Comparison of ENCODE assay signal across 16 cellular contexts in the genomic region with DNA sequence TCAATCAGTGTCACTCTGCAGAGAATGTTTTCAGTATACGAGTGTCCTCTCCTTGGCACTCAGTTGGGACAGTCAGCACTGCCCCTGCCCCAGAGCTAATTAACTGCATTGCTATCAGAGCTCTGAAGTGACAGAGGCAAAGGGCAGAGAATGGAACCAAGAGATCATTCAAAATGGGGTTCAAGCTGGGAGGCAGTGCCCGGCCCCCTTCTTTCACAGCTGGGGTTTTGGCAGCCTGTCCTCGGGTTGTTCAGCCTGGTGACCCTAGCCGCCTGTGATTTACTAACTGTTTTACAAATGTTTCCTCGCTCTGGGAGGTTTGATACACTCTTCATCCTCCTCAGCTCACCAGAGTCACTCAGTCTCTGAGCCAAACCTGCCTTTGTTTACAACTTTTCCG.
DNase-seq lines count a peak whose midpoint lies in the region; ATAC-seq and TF ChIP-seq lines count a peak whose summit lies in the region.
"Had no signal": no experiment of that assay in that cellular context is flagged by ENCODE, and none has a peak within 500 bp of the region (broad histone marks: within the 10 kb centered on the region; RNA-seq: fewer than 3 reads in every experiment).

No MANE protein-coding gene starts in this region.

- TF ChIP-seq EP300 in upper lobe of left lung (IDR thresholded peaks at IDR 0.05), result peak in 1 of 4 donors; percentile 39

- H3K27ac ChIP-seq in esophagus (ENCODE audit: low read depth in 2 of 2, low read length in 1 of 2), result peak overlapping the region; percentile 40 to 71
- H3K27ac ChIP-seq in upper lobe of left lung, result peak overlapping the region; percentile 52 to 77 (median 68)
- H3K27ac ChIP-seq: BLaER1 treated with 17β-estradiol and CSF1 and Interleukin-3, amounts not matched to agents 10 nM and 100 nM had no signal

- ATAC-seq in WTC11, result peak; percentile 69
- ATAC-seq in upper lobe of left lung (ENCODE audit: low FRiP score in 2 of 2), result peak in 1 of 2 donors; percentile 10
- no peak for ATAC-seq in HG03045 (IDR thresholded peaks at IDR 0.05; ENCODE audit: unreplicated experiment)
- ATAC-seq: activated CD8-positive, alpha-beta memory T cell treated with anti-CD3 and anti-CD28 coated beads, Interleukin-2, amount 10 ng/mL, durations not matched to agents 7 days and 5 days; natural killer cell treated with Interleukin-12 subunit alpha and Interleukin-12 subunit beta and Interleukin-15 and Interleukin-18, amount 100 ng/mL, for 72 hours had no signal

- H3K4me1 ChIP-seq in esophagus (ENCODE audit: control insufficient read depth in 2 of 2, insufficient read depth in 2 of 2, low read length in 1 of 2) (no peaks in the 10 kb centered on the region), upper lobe of left lung (peaks cover 14 to 46% (median 31%) of the 10 kb centered on the region in 4 donors)

- CTCF ChIA-PET in WTC11 (lab: Charles Lee), result interaction anchor here (0.7 to 1.2 kb wide), 2 partner anchors 14 to 155 kb away, joined by 3 to 4 read pairs; no protein-coding TSS in a partner anchor

- H3K27me3 Mint-ChIP-seq in WTC11 (ENCODE audit: low read depth), result no peaks in the 10 kb centered on the region
- peaks cover 8% of the 10 kb centered on the region for H3K27me3 Mint-ChIP-seq in nephron progenitor cell (ENCODE audit: low read depth, poor library complexity)
- H3K27me3 Mint-ChIP-seq: activated CD8-positive, alpha-beta memory T cell treated with anti-CD3 and anti-CD28 coated beads, Interleukin-2, amount 10 ng/mL, durations not matched to agents 7 days and 5 days; natural killer cell treated with Interleukin-12 subunit alpha and Interleukin-12 subunit beta and Interleukin-15 and Interleukin-18, amount 100 ng/mL, for 72 hours had no signal

- H3K4me3 Mint-ChIP-seq in WTC11 (no peak overlapping the region), nephron progenitor cell (no peak overlapping the region)
- H3K4me3 Mint-ChIP-seq: activated CD8-positive, alpha-beta memory T cell treated with anti-CD3 and anti-CD28 coated beads, Interleukin-2, amount 10 ng/mL, durations not matched to agents 7 days and 5 days; natural killer cell treated with Interleukin-12 subunit alpha and Interleukin-12 subunit beta and Interleukin-15 and Interleukin-18, amount 100 ng/mL, for 72 hours had no signal

- POLR2A ChIA-PET in WTC11 (lab: Charles Lee), result no interaction called here

- 0 out of 2 replicates have a peak, but pooled peaks cover 3% of the 10 kb centered on the region for H3K9me3 Mint-ChIP-seq in WTC11
- no peaks in the 10 kb centered on the region for H3K9me3 Mint-ChIP-seq in nephron progenitor cell
- H3K9me3 Mint-ChIP-seq: natural killer cell treated with Interleukin-12 subunit alpha and Interleukin-12 subunit beta and Interleukin-15 and Interleukin-18, amount 100 ng/mL, for 72 hours had no signal

- DNase-seq in WTC11 (ENCODE audit: low spot score) (no peak), nephron progenitor cell (no peak), upper lobe of left lung (no peak), cerebellar nuclear complex (lab: John Stamatoyannopoulos, UW) (no peak), NCI-H2196 treated with DMSO at 0.1 percent for 48 hours (lab: John Stamatoyannopoulos, UW; ENCODE audit: unreplicated experiment) (no peak)
- DNase-seq: activated CD8-positive, alpha-beta memory T cell treated with anti-CD3 and anti-CD28 coated beads, Interleukin-2, amount 10 ng/mL, durations not matched to agents 7 days and 5 days; activated effector memory CD4-positive, alpha-beta T cell treated with anti-CD3 and anti-CD28 coated beads, Interleukin-2, amount 50 U/mL, for 16 hours; DMS 273 treated with DMSO at 0.1 percent for 48 hours; NCI-H1436 treated with DMSO at 0.1 percent for 48 hours; NCI-H345; SHP77 treated with DMSO at 0.1 percent for 48 hours; stimulated activated CD4-positive, alpha-beta T cell treated with anti-CD3 and anti-CD28 coated beads, Interleukin-2, amount 100 ng/mL, for 24 hours had no signal

- H3K36me3 Mint-ChIP-seq in WTC11, result no peaks in the 10 kb centered on the region
- peaks cover 9% of the 10 kb centered on the region for H3K36me3 Mint-ChIP-seq in nephron progenitor cell (ENCODE audit: low read depth)
- H3K36me3 Mint-ChIP-seq: activated CD8-positive, alpha-beta memory T cell treated with anti-CD3 and anti-CD28 coated beads, Interleukin-2, amount 10 ng/mL, durations not matched to agents 7 days and 5 days; natural killer cell treated with Interleukin-12 subunit alpha and Interleukin-12 subunit beta and Interleukin-15 and Interleukin-18, amount 100 ng/mL, for 72 hours had no signal

- peak overlapping the region; percentile 87 for H3K27ac Mint-ChIP-seq in WTC11
- H3K27ac Mint-ChIP-seq in nephron progenitor cell, result peak overlapping the region; percentile 53
- H3K27ac Mint-ChIP-seq: activated CD8-positive, alpha-beta memory T cell treated with anti-CD3 and anti-CD28 coated beads, Interleukin-2, amount 10 ng/mL, durations not matched to agents 7 days and 5 days had no signal

- H3K4me3 ChIP-seq in esophagus (ENCODE audit: low read depth in 1 of 2, low read length in 2 of 2) (no peak overlapping the region), upper lobe of left lung (no peak overlapping the region)
- H3K4me3 ChIP-seq: BLaER1 treated with 17β-estradiol and CSF1 and Interleukin-3, amounts not matched to agents 10 nM and 100 nM had no signal

- TF ChIP-seq CTCF in WTC11 (IDR thresholded peaks at IDR 0.05) (no peak), nephron progenitor cell (IDR thresholded peaks at IDR 0.05) (no peak), upper lobe of left lung (IDR thresholded peaks at IDR 0.05) (no peak)

- no peak for TF ChIP-seq POLR2A in upper lobe of left lung (IDR thresholded peaks at IDR 0.05)

- H3K36me3 ChIP-seq in esophagus (ENCODE audit: control insufficient read depth in 2 of 2, insufficient read depth in 2 of 2, low read length in 1 of 2), result no peaks in the 10 kb centered on the region
- no peaks in the 10 kb centered on the region for H3K36me3 ChIP-seq in upper lobe of left lung
- H3K36me3 ChIP-seq: BLaER1 treated with 17β-estradiol and CSF1 and Interleukin-3, amounts not matched to agents 10 nM and 100 nM had no signal

- H3K27me3 ChIP-seq in esophagus (ENCODE audit: control insufficient read depth in 1 of 2, insufficient read depth in 2 of 2, low read length in 2 of 2) (no peaks in the 10 kb centered on the region), upper lobe of left lung (no peaks in the 10 kb centered on the region)
- H3K27me3 ChIP-seq: BLaER1 treated with 17β-estradiol and CSF1 and Interleukin-3, amounts not matched to agents 10 nM and 100 nM had no signal

- 62 to 76% methylated on average over 6 of the region's 6 CpGs for WGBS in esophagus, 2 donors
- 48 to 64% methylated on average over 6 of the region's 6 CpGs for WGBS in upper lobe of left lung, 2 donors

- H3K9me3 ChIP-seq in esophagus (ENCODE audit: control insufficient read depth in 2 of 2, insufficient read depth in 1 of 2, low read depth in 1 of 2, low read length in 1 of 2), result no peaks in the 10 kb centered on the region
- no peaks in the 10 kb centered on the region for H3K9me3 ChIP-seq in upper lobe of left lung
- H3K9me3 ChIP-seq: BLaER1 treated with 17β-estradiol and CSF1 and Interleukin-3, amounts not matched to agents 10 nM and 100 nM had no signal

- H3K4me1 Mint-ChIP-seq in WTC11 (peaks cover 26% of the 10 kb centered on the region), nephron progenitor cell (peaks cover 56% of the 10 kb centered on the region)
- H3K4me1 Mint-ChIP-seq: activated CD8-positive, alpha-beta memory T cell treated with anti-CD3 and anti-CD28 coated beads, Interleukin-2, amount 10 ng/mL, durations not matched to agents 7 days and 5 days had no signal

TF ChIP-seq in WTC11, 78 proteins besides CTCF, POLR2A, EP300 and RAD21:
- no peak for TF ChIP-seq JAZF1 (CRISPR knock-in tag; IDR thresholded peaks at IDR 0.05)
- TF ChIP-seq, protein P1, sequence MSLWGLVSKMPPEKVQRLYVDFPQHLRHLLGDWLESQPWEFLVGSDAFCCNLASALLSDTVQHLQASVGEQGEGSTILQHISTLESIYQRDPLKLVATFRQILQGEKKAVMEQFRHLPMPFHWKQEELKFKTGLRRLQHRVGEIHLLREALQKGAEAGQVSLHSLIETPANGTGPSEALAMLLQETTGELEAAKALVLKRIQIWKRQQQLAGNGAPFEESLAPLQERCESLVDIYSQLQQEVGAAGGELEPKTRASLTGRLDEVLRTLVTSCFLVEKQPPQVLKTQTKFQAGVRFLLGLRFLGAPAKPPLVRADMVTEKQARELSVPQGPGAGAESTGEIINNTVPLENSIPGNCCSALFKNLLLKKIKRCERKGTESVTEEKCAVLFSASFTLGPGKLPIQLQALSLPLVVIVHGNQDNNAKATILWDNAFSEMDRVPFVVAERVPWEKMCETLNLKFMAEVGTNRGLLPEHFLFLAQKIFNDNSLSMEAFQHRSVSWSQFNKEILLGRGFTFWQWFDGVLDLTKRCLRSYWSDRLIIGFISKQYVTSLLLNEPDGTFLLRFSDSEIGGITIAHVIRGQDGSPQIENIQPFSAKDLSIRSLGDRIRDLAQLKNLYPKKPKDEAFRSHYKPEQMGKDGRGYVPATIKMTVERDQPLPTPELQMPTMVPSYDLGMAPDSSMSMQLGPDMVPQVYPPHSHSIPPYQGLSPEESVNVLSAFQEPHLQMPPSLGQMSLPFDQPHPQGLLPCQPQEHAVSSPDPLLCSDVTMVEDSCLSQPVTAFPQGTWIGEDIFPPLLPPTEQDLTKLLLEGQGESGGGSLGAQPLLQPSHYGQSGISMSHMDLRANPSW (CRISPR knock-in tag; conservative IDR thresholded peaks at IDR 0.05; ENCODE audit: low read depth), result no peak
- TF ChIP-seq NFE2L1 (CRISPR knock-in tag; IDR thresholded peaks at IDR 0.05), result no peak
- TF ChIP-seq GTF2I (CRISPR knock-in tag; conservative IDR thresholded peaks at IDR 0.05), result no peak
- no peak for TF ChIP-seq CREM (CRISPR knock-in tag; IDR thresholded peaks at IDR 0.05)
- no peak for TF ChIP-seq GABPB1 (CRISPR knock-in tag; IDR thresholded peaks at IDR 0.05)
